35 cellular contexts compared by ENCODE assay signal in genomic region chr16:63146251-63146650, GRCh38.
"Had no signal": no experiment of that assay in that cellular context is flagged by ENCODE, and none has a peak within 500 bp of the region (broad histone marks: within the 10 kb centered on the region; RNA-seq: fewer than 3 reads in every experiment).

No MANE protein-coding gene starts in this region.

- H3K27me3 ChIP-seq: MG63 had no signal

- DNase-seq: Kasumi-1, MG63, MM.1S, MV-4-11, NCI-H1048, NCI-H1092, NCI-H1092 treated with DMSO at 0.1 percent for 48 hours, NCI-H1105, NCI-H1105 treated with DMSO at 0.1 percent for 48 hours, NCI-H1417, NCI-H1417 treated with DMSO at 0.1 percent for 48 hours, NCI-H1436, NCI-H1436 treated with DMSO at 0.1 percent for 48 hours, NCI-H146, NCI-H1694, NCI-H1694 treated with DMSO at 0.1 percent for 48 hours, NCI-H187, NCI-H187 treated with DMSO at 0.1 percent for 48 hours, NCI-H1930, NCI-H2029, NCI-H2029 treated with DMSO at 0.1 percent for 48 hours, NCI-H2081, NCI-H2081 treated with DMSO at 0.1 percent for 48 hours, NCI-H2107, NCI-H2171, NCI-H2171 treated with DMSO at 0.1 percent for 48 hours, NCI-H2227 treated with DMSO at 0.1 percent for 48 hours, NCI-H226, NCI-H345, NCI-H446, NCI-H446 treated with DMSO at 0.1 percent for 48 hours, NCI-H510A, NCI-H510A treated with DMSO at 0.1 percent for 48 hours, NCI-H524, NCI-H524 treated with DMSO at 0.1 percent for 48 hours had no signal

- H3K9me3 ChIP-seq: MG63 had no signal

- H3K4me3 ChIP-seq: MG63 had no signal

- H3K36me3 ChIP-seq: MG63 had no signal
